22 cellular contexts compared by ENCODE assay signal in genomic region chr2:232731470-232731869, GRCh38. TPM values are rescaled to one million over a fixed set of nuclear protein-coding genes. Genes with fewer than 3 reads are reported as not detected.
DNase-seq lines count a peak whose midpoint lies in the region; ATAC-seq and TF ChIP-seq lines count a peak whose summit lies in the region.
"Had no signal": no experiment of that assay in that cellular context is flagged by ENCODE, and none has a peak within 500 bp of the region (broad histone marks: within the 10 kb centered on the region; RNA-seq: fewer than 3 reads in every experiment).

No MANE protein-coding gene starts in this region.

- no peaks in the 10 kb centered on the region for H3K9me3 Mint-ChIP-seq in CD4-positive, CD25-positive, alpha-beta regulatory T cell
- H3K9me3 Mint-ChIP-seq in brain = no peaks in the 10 kb centered on the region

- peak overlapping the region; percentile 43 for H3K9ac ChIP-seq in mesenchymal stem cell (ENCODE audit: low read length)

- no peak overlapping the region for H2BK12ac ChIP-seq in mesenchymal stem cell (ENCODE audit: low read length in 2 of 2)

- peaks cover 15 to 25% (median 20%) of the 10 kb centered on the region in 4 donors for H3K4me1 Mint-ChIP-seq in CD4-positive, CD25-positive, alpha-beta regulatory T cell
- H3K4me1 Mint-ChIP-seq in brain = peaks cover 10% of the 10 kb centered on the region

- H3K4me3 ChIP-seq in CD4-positive, CD25-positive, alpha-beta regulatory T cell (ENCODE audit: low read depth, low read length) = no peak overlapping the region
- H3K4me3 ChIP-seq in Jurkat, Clone E6-1 (ENCODE audit: low read length) = no peak overlapping the region
- H3K4me3 ChIP-seq in mesenchymal stem cell (ENCODE audit: insufficient read depth in 1 of 2, low read depth in 1 of 2, low read length in 2 of 2) (no peak overlapping the region), uterus (no peak overlapping the region)
- H3K4me3 ChIP-seq: heart left ventricle, left lung, upper lobe of right lung had no signal

- peak overlapping the region in 2 of 3 donors; percentile 13 to 60 for H3K27ac Mint-ChIP-seq in CD4-positive, CD25-positive, alpha-beta regulatory T cell
- peak overlapping the region in 3 of 5 experiments; percentile 23 to 42 (median 39) for H3K27ac Mint-ChIP-seq in brain

- H3K36me3 Mint-ChIP-seq in CD4-positive, CD25-positive, alpha-beta regulatory T cell = peaks cover 38% of the 10 kb centered on the region
- peaks cover 54% of the 10 kb centered on the region for H3K36me3 Mint-ChIP-seq in brain

- H3K27me3 ChIP-seq in CD4-positive, CD25-positive, alpha-beta regulatory T cell (ENCODE audit: control insufficient read depth, insufficient read depth, low read length) = no peaks in the 10 kb centered on the region
- H3K27me3 ChIP-seq in mesenchymal stem cell (ENCODE audit: control insufficient read depth in 1 of 2, insufficient read depth in 1 of 2, low read length in 2 of 2) (no peaks in the 10 kb centered on the region), uterus (no peaks in the 10 kb centered on the region)
- H3K27me3 ChIP-seq: BE2C, heart left ventricle, left lung, upper lobe of right lung had no signal

- H3K9me3 ChIP-seq in CD4-positive, CD25-positive, alpha-beta regulatory T cell (ENCODE audit: control insufficient read depth in 2 of 2, low read length in 2 of 2) = no peaks in the 10 kb centered on the region
- no peaks in the 10 kb centered on the region for H3K9me3 ChIP-seq in mesenchymal stem cell (ENCODE audit: control insufficient read depth, low read length)
- no peaks in the 10 kb centered on the region for H3K9me3 ChIP-seq in uterus
- H3K9me3 ChIP-seq: BE2C, heart left ventricle, left lung, upper lobe of right lung had no signal

- no peak overlapping the region for H3K18ac ChIP-seq in mesenchymal stem cell (ENCODE audit: low read depth in 1 of 2, low read length in 2 of 2)

- no peak overlapping the region for H3K27ac ChIP-seq in CD4-positive, CD25-positive, alpha-beta regulatory T cell (ENCODE audit: insufficient read depth, low read length, poor library complexity, severe bottlenecking)
- no peak overlapping the region for H3K27ac ChIP-seq in mesenchymal stem cell (ENCODE audit: low read length, poor library complexity, severe bottlenecking)
- peak overlapping the region in 1 of 2 donors; percentile 53 for H3K27ac ChIP-seq in uterus
- H3K27ac ChIP-seq: heart left ventricle, left lung, upper lobe of right lung had no signal

- TF ChIP-seq CTCF in brain (conservative IDR thresholded peaks at IDR 0.05) (no peak), uterus (IDR thresholded peaks at IDR 0.05) (no peak)

- no peak overlapping the region for H2AFZ ChIP-seq in mesenchymal stem cell (ENCODE audit: low read depth, low read length)

- no peak overlapping the region for H4K8ac ChIP-seq in mesenchymal stem cell (ENCODE audit: low read length)

- ATAC-seq in CD4-positive, CD25-positive, alpha-beta regulatory T cell (ENCODE audit: low read depth in 2 of 2) = no peak
- no peak for ATAC-seq in GM21381 (IDR thresholded peaks at IDR 0.05; ENCODE audit: unreplicated experiment)
- ATAC-seq: heart left ventricle, left lung, upper lobe of right lung had no signal

- no peak overlapping the region for H2BK15ac ChIP-seq in mesenchymal stem cell (ENCODE audit: low read depth, poor library complexity, severe bottlenecking)

- H3K4me3 Mint-ChIP-seq in CD4-positive, CD25-positive, alpha-beta regulatory T cell = no peak overlapping the region
- H3K4me3 Mint-ChIP-seq in brain = no peak overlapping the region

- WGBS in mesenchymal stem cell = 100% methylated on average over 1 of the region's 2 CpGs

- H3K4me1 ChIP-seq in CD4-positive, CD25-positive, alpha-beta regulatory T cell (ENCODE audit: control insufficient read depth, insufficient read depth, low read length, poor library complexity, severe bottlenecking) = no peaks in the 10 kb centered on the region
- peaks cover 3% of the 10 kb centered on the region for H3K4me1 ChIP-seq in mesenchymal stem cell (ENCODE audit: control insufficient read depth, insufficient read depth, low read depth, low read length)
- no peaks in the 10 kb centered on the region for H3K4me1 ChIP-seq in uterus
- H3K4me1 ChIP-seq: BE2C, left lung, upper lobe of right lung had no signal

- no peak for TF ChIP-seq POLR2A in uterus (IDR thresholded peaks at IDR 0.05)

- intact Hi-C loops in uterus (cut with DNase I; ENCODE audit: low total_unique reads) = no loop called here

- no peak overlapping the region for H2BK120ac ChIP-seq in mesenchymal stem cell (ENCODE audit: low read depth, low read length)

- no peak overlapping the region for H3K4me2 ChIP-seq in mesenchymal stem cell (ENCODE audit: low read length, poor library complexity, severe bottlenecking)

- H3K23ac ChIP-seq in mesenchymal stem cell (ENCODE audit: low read length in 2 of 2) = no peak overlapping the region

- no peak overlapping the region for H2AK5ac ChIP-seq in mesenchymal stem cell (ENCODE audit: low read length, severe bottlenecking)

- peaks cover 49% of the 10 kb centered on the region for H3K36me3 ChIP-seq in CD4-positive, CD25-positive, alpha-beta regulatory T cell (ENCODE audit: control insufficient read depth, insufficient read depth, low read length)
- H3K36me3 ChIP-seq in mesenchymal stem cell (ENCODE audit: control insufficient read depth in 1 of 2, insufficient read depth in 2 of 2, low read depth in 1 of 2, low read length in 2 of 2) (peaks cover 7 to 46% of the 10 kb centered on the region in 2 experiments), uterus (no peaks in the 10 kb centered on the region)

- H3K14ac ChIP-seq in mesenchymal stem cell (ENCODE audit: low read length in 2 of 2) = no peak overlapping the region

- peaks cover 19% of the 10 kb centered on the region for H3K79me1 ChIP-seq in mesenchymal stem cell (replicated peaks; ENCODE audit: low read length, poor library complexity, severe bottlenecking)

- H2BK5ac ChIP-seq in mesenchymal stem cell (ENCODE audit: low read depth, low read length, poor library complexity, severe bottlenecking) = no peak overlapping the region

- no peak overlapping the region for H3K4ac ChIP-seq in mesenchymal stem cell (ENCODE audit: low read depth in 1 of 2, low read length in 2 of 2)

- no peaks in the 10 kb centered on the region for H3K27me3 Mint-ChIP-seq in CD4-positive, CD25-positive, alpha-beta regulatory T cell
- no peaks in the 10 kb centered on the region for H3K27me3 Mint-ChIP-seq in brain

- no peak overlapping the region for H4K91ac ChIP-seq in mesenchymal stem cell (ENCODE audit: low read length)

- DNase-seq in CD4-positive, CD25-positive, alpha-beta regulatory T cell = no peak
- peak; percentile 31 for DNase-seq in Jurkat, Clone E6-1 (ENCODE audit: low read depth, low spot score)
- DNase-seq in mesenchymal stem cell (no peak), uterus (no peak)
- DNase-seq in stimulated activated CD4-positive, alpha-beta T cell treated with anti-CD3 and anti-CD28 coated beads, Interleukin-4, amount 100 ng/mL, for 24 hours = no peak
- no peak for DNase-seq in activated naive CD4-positive, alpha-beta T cell treated with anti-CD3 and anti-CD28 coated beads, Interleukin-2, amount 50 U/mL, for 16 hours
- DNase-seq: activated CD4-positive, alpha-beta T cell treated with anti-CD3 and anti-CD28 coated beads for 4 hours; activated CD8-positive, alpha-beta memory T cell treated with anti-CD3 and anti-CD28 coated beads, Interleukin-2, amount 50 U/mL, for 48 hours; activated effector memory CD4-positive, alpha-beta T cell treated with anti-CD3 and anti-CD28 coated beads, Interleukin-2, amount 50 U/mL, for 16 hours; BE2C; Calu3; cerebellar nuclear complex; heart left ventricle; left lung; NCI-H1417 treated with DMSO at 0.1 percent for 48 hours; NCI-H526 treated with DMSO at 0.1 percent for 48 hours; retina; Right ventricle myocardium superior; upper lobe of right lung had no signal

RNA-seq across cellular contexts. Expression of gene GIGYF2, which starts 34.3 kb away (rescaled TPM):
- total RNA-seq in CD4-positive, CD25-positive, alpha-beta regulatory T cell = 75.6 TPM
- 10 to 100 TPM; 15.2 to 20.7 (median 19.2) TPM for polyA plus RNA-seq in CD4-positive, CD25-positive, alpha-beta regulatory T cell
- 40.4 TPM for polyA plus RNA-seq in Jurkat, Clone E6-1 (2012; ENCODE audit: insufficient read depth, insufficient read length)
- polyA plus RNA-seq in brain (ENCODE audit: insufficient read depth, low read depth, low replicate concordance) = 20.8 TPM
- 31.8 TPM for polyA plus RNA-seq in mesenchymal stem cell (2013, experiment 1 of 2)
- polyA plus RNA-seq in mesenchymal stem cell (2013, experiment 2 of 2) = 29.3 TPM
- 100 to 1,000 TPM in 2 of 4 donors, 10 to 100 TPM in 2; 16.5 to 125 (median 97.3) TPM for total RNA-seq in uterus

RNA-seq across cellular contexts. Expression of gene KCNJ13, which starts 44.9 kb away (rescaled TPM):
- not detected for total RNA-seq in CD4-positive, CD25-positive, alpha-beta regulatory T cell
- under 1 TPM in 3 of 4 donors, not detected in 1; 0.25 to 0.30 (median 0.26) TPM for polyA plus RNA-seq in CD4-positive, CD25-positive, alpha-beta regulatory T cell
- not detected for polyA plus RNA-seq in Jurkat, Clone E6-1 (2012; ENCODE audit: insufficient read depth, insufficient read length)
- not detected for polyA plus RNA-seq in brain (ENCODE audit: insufficient read depth, low read depth, low replicate concordance)
- polyA plus RNA-seq in mesenchymal stem cell (2013, experiment 1 of 2) = not detected
- polyA plus RNA-seq in mesenchymal stem cell (2013, experiment 2 of 2) = not detected
- total RNA-seq in uterus = not detected
- total RNA-seq: Calu3, heart left ventricle, left lung, Right ventricle myocardium superior, upper lobe of right lung had no signal
- polyA plus RNA-seq: esophagus, heart left ventricle had no signal
